In the genomic region with DNA sequence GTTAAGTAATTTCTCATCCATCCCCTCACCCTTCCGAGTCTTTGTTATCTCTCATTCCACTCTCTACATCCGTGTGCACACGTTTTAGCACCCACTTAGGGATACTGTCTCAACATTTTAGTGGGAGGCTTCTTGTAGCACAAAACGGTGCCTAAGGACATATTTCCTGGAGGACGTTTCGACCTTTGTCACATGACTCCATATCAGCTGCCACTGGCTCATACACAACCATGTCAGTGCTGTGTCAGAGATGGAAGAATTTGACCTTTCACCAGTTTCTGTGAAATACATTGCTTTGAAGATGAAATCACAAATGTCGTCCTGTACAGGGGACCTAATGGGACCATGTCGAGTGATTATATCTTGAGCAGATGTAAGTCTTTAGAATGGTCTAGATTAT, we compare ENCODE assay signal across 25 cellular contexts. TPM values are rescaled to one million over a fixed set of nuclear protein-coding genes. Genes with fewer than 3 reads are reported as not detected.
"Had no signal": no experiment of that assay in that cellular context is flagged by ENCODE, and none has a peak within 500 bp of the region (broad histone marks: within the 10 kb centered on the region; RNA-seq: fewer than 3 reads in every experiment).

No MANE protein-coding gene starts in this region.

- H3K4me3 Mint-ChIP-seq: mesothelial cell of epicardium; natural killer cell; neural crest cell; stimulated activated effector memory CD8-positive, alpha-beta T cell treated with anti-CD3 and anti-CD28 coated beads, Interleukin-12 subunit alpha, Interleukin-12 subunit beta, amount 100 ng/mL, for 72 hours had no signal

- H3K27ac Mint-ChIP-seq: mesothelial cell of epicardium; natural killer cell; progenitor cell of endocrine pancreas; stimulated activated effector memory CD8-positive, alpha-beta T cell treated with anti-CD3 and anti-CD28 coated beads, Interleukin-12 subunit alpha, Interleukin-12 subunit beta, amount 100 ng/mL, for 72 hours had no signal

- H3K36me3 ChIP-seq: gastrocnemius medialis, heart right ventricle, ovary, suprapubic skin, thyroid gland, upper lobe of right lung, vagina had no signal

- H3K4me2 ChIP-seq: smooth muscle cell had no signal

- H3K9me3 ChIP-seq: gastrocnemius medialis, ovary, suprapubic skin, thyroid gland, upper lobe of right lung, vagina had no signal

- H3K27me3 Mint-ChIP-seq: progenitor cell of endocrine pancreas had no signal

- H3K36me3 Mint-ChIP-seq: natural killer cell; stimulated activated effector memory CD8-positive, alpha-beta T cell treated with anti-CD3 and anti-CD28 coated beads, Interleukin-12 subunit alpha, Interleukin-12 subunit beta, amount 100 ng/mL, for 72 hours had no signal

- H3K4me1 ChIP-seq: gastrocnemius medialis, heart right ventricle, suprapubic skin, upper lobe of right lung, vagina had no signal

- DNase-seq: cortex of kidney; dorsolateral prefrontal cortex; effector memory CD4-positive, alpha-beta T cell; gastrocnemius medialis; heart right ventricle; islet precursor cell; natural killer cell; nucleus accumbens; ovary; right cardiac atrium; stimulated activated CD4-positive, alpha-beta T cell treated with anti-CD3 and anti-CD28 coated beads, Interleukin-2, amount 100 ng/mL, for 48 hours; stimulated activated CD8-positive, alpha-beta memory T cell treated with anti-CD3 and anti-CD28 coated beads, Interleukin-4, amount 100 ng/mL, for 48 hours; stimulated activated naive CD8-positive, alpha-beta T cell treated with anti-CD3 and anti-CD28 coated beads, Interleukin-15, Interleukin-2, amounts not matched to agents 100 U/mL and 50 U/mL, for 24 hours; thyroid gland; upper lobe of right lung had no signal

- ATAC-seq: esophagus mucosa; gastrocnemius medialis; heart right ventricle; left lobe of liver; natural killer cell; right cardiac atrium; stimulated activated effector memory CD8-positive, alpha-beta T cell treated with anti-CD3 and anti-CD28 coated beads, Interleukin-12 subunit alpha, Interleukin-12 subunit beta, amount 100 ng/mL, for 72 hours; stimulated activated naive CD8-positive, alpha-beta T cell treated with anti-CD3 and anti-CD28 coated beads, Interleukin-15, Interleukin-2, amounts not matched to agents 100 U/mL and 50 U/mL, for 24 hours; upper lobe of right lung had no signal

- H3K27me3 ChIP-seq: gastrocnemius medialis, ovary, suprapubic skin, thyroid gland, upper lobe of right lung, vagina had no signal

- H3K4me3 ChIP-seq: dorsolateral prefrontal cortex, gastrocnemius medialis, heart right ventricle, ovary, smooth muscle cell, suprapubic skin, thyroid gland, upper lobe of right lung, vagina had no signal

- H3K27ac ChIP-seq: dorsolateral prefrontal cortex, gastrocnemius medialis, heart right ventricle, ovary, suprapubic skin, thyroid gland, upper lobe of right lung, vagina had no signal

- H3K4me1 Mint-ChIP-seq: natural killer cell; neural crest cell; stimulated activated effector memory CD8-positive, alpha-beta T cell treated with anti-CD3 and anti-CD28 coated beads, Interleukin-12 subunit alpha, Interleukin-12 subunit beta, amount 100 ng/mL, for 72 hours had no signal

RNA-seq across cellular contexts. Expression of a gene that starts 15.6 kb away (rescaled TPM):
- total RNA-seq: fibroblast of villous mesenchyme, upper lobe of right lung had no signal
